ENCODE assay signal across 8 cellular contexts in genomic region chr1:19483261-19483660, GRCh38. TPM values are rescaled to one million over a fixed set of nuclear protein-coding genes. Genes with fewer than 3 reads are reported as not detected.
DNase-seq lines count a peak whose midpoint lies in the region; ATAC-seq and TF ChIP-seq lines count a peak whose summit lies in the region.
"Had no signal": no experiment of that assay in that cellular context is flagged by ENCODE, and none has a peak within 500 bp of the region (broad histone marks: within the 10 kb centered on the region; RNA-seq: fewer than 3 reads in every experiment).

No MANE protein-coding gene starts in this region.

- CTCF ChIA-PET in activated B cell treated with CpG ODN at 0.5 μM for 24 hours (lab: Charles Lee) = interaction anchor here (1.4 kb wide), 1 partner anchor 92 kb away, joined by 3 read pairs; no protein-coding TSS in a partner anchor

- H3K4me3 Mint-ChIP-seq in activated B cell treated with CpG ODN at 0.5 μM for 24 hours = peak overlapping the region; percentile 90

- WGBS in GM23248 (ENCODE audit: low coverage in 1 of 2, low lambda C conversion rate in 2 of 2, missing lambda C conversion rate in 2 of 2), 2 experiments = 65% methylated on average over 3 of the region's 3 CpGs

- H2AFZ ChIP-seq in GM23248 = no peak overlapping the region

- peaks cover 35% of the 10 kb centered on the region for H3K36me3 Mint-ChIP-seq in activated B cell treated with CpG ODN at 0.5 μM for 24 hours (ENCODE audit: low read depth)

- no peaks in the 10 kb centered on the region; the same call in 1 of the 2 replicates for H3K36me3 ChIP-seq in GM23248 (ENCODE audit: low read depth)

- H3K79me2 ChIP-seq in GM23248 (ENCODE audit: insufficient read depth) = peaks cover 83% of the 10 kb centered on the region

- no peaks in the 10 kb centered on the region for H3K27me3 Mint-ChIP-seq in activated B cell treated with CpG ODN at 0.5 μM for 24 hours

- peak overlapping the region; percentile 100 for H3K4me2 ChIP-seq in GM23248 (ENCODE audit: unreplicated experiment)

- peaks cover 29% of the 10 kb centered on the region for H3F3A ChIP-seq in GM23248 (ENCODE audit: insufficient read depth)

- TF ChIP-seq CTCF in activated B cell treated with CpG ODN at 0.5 μM for 24 hours (IDR thresholded peaks at IDR 0.05) = no peak
- no peak for TF ChIP-seq CTCF in fibroblast of villous mesenchyme (IDR thresholded peaks at IDR 0.05; ENCODE audit: insufficient read depth, low read depth, low read length)

- H3K9me3 Mint-ChIP-seq in activated B cell treated with CpG ODN at 0.5 μM for 24 hours = no peaks in the 10 kb centered on the region

- H3K27ac ChIP-seq in GM23248 = peak overlapping the region; percentile 77
- H3K27ac ChIP-seq: epithelial cell of prostate had no signal

- peaks cover 64% of the 10 kb centered on the region for H3K4me1 ChIP-seq in GM23248 (ENCODE audit: insufficient read depth)

- DNase-seq in GM23248 (no peak), activated B cell treated with CpG ODN at 0.5 μM for 24 hours (no peak), fibroblast of villous mesenchyme (ENCODE audit: low read depth) (no peak), NCI-H748 treated with DMSO at 0.1 percent for 48 hours (lab: John Stamatoyannopoulos, UW) (no peak), DMS153 (lab: John Stamatoyannopoulos, UW) (no peak)
- DNase-seq in stimulated activated CD4-positive, alpha-beta T cell treated with anti-CD3 and anti-CD28 coated beads, Interleukin-4, amount 100 ng/mL, for 24 hours = peak; percentile 49

- peak overlapping the region; percentile 96 for H3K9ac ChIP-seq in GM23248

- H3K4me1 Mint-ChIP-seq in activated B cell treated with CpG ODN at 0.5 μM for 24 hours = peaks cover 77% of the 10 kb centered on the region

- POLR2A ChIA-PET in activated B cell treated with CpG ODN at 0.5 μM for 24 hours (lab: Charles Lee) = interaction anchor here (0.6 to 5.1 kb wide), 5 partner anchors 14 to 1251 kb away, joined by 4 to 45 read pairs (median 6); no protein-coding TSS in a partner anchor

- H3K9me2 ChIP-seq in GM23248 (ENCODE audit: insufficient read depth) = no peaks in the 10 kb centered on the region

- in situ Hi-C loops in GM23248 (cut with MboI) = no loop called here

- intact Hi-C loops in activated B cell treated with CpG ODN at 0.5 μM for 24 hours (cut with micrococcal nuclease) = no loop called here

- ATAC-seq in activated B cell treated with CpG ODN at 0.5 μM for 24 hours (ENCODE audit: low read depth) (no peak), HG03159 (IDR thresholded peaks at IDR 0.05; ENCODE audit: unreplicated experiment) (no peak)

- H3K9me3 ChIP-seq in GM23248 (ENCODE audit: low read depth) = no peaks in the 10 kb centered on the region

- peaks cover 51% of the 10 kb centered on the region for H4K20me1 ChIP-seq in GM23248 (ENCODE audit: insufficient read depth)

- peak overlapping the region; percentile 82 for H3K27ac Mint-ChIP-seq in activated B cell treated with CpG ODN at 0.5 μM for 24 hours

- no peaks in the 10 kb centered on the region for H3K27me3 ChIP-seq in GM23248 (replicated peaks; ENCODE audit: insufficient read depth)

- H3K4me3 ChIP-seq in GM23248 (peak overlapping the region; percentile 91), fibroblast of villous mesenchyme (ENCODE audit: low read depth, low read length) (peak overlapping the region; percentile 95)

RNA-seq across cellular contexts. Expression of gene CAPZB, which starts 2.1 kb away (rescaled TPM):
- total RNA-seq in GM23248 (2014; rRNA removed; shearing (Covaris generic)) = 188 and 229 TPM in 2 replicates
- 494 and 506 TPM in 2 replicates for polyA plus RNA-seq in GM23248 (2016; fragmentation: Nextera tagmentation; extraction: Ambion mirVana)
- total RNA-seq in activated B cell treated with CpG ODN at 0.5 μM for 24 hours (334 and 349 TPM in 2 replicates), fibroblast of villous mesenchyme (173 and 183 TPM in 2 replicates)
